1 cellular context compared by ENCODE assay signal in genomic region chr10:109987413-109987812, GRCh38.
TF ChIP-seq lines count a peak whose summit lies in the region.

No MANE protein-coding gene starts in this region.

TF ChIP-seq in WTC11, 78 proteins besides CTCF, POLR2A, EP300 and RAD21 (continued from another document):
- TF ChIP-seq ZNF281 (CRISPR knock-in tag; IDR thresholded peaks at IDR 0.05) (no peak), AR (CRISPR knock-in tag; IDR thresholded peaks at IDR 0.05) (no peak), ZNF263 (CRISPR knock-in tag; IDR thresholded peaks at IDR 0.05; ENCODE audit: low read depth) (no peak), ZSCAN18 (CRISPR knock-in tag; IDR thresholded peaks at IDR 0.05) (no peak), ZMAT4 (CRISPR knock-in tag; IDR thresholded peaks at IDR 0.05) (no peak), KAT7 (CRISPR knock-in tag; IDR thresholded peaks at IDR 0.05; ENCODE audit: borderline replicate concordance) (no peak), MLX (CRISPR knock-in tag; IDR thresholded peaks at IDR 0.05) (no peak)
